In the genomic region with DNA sequence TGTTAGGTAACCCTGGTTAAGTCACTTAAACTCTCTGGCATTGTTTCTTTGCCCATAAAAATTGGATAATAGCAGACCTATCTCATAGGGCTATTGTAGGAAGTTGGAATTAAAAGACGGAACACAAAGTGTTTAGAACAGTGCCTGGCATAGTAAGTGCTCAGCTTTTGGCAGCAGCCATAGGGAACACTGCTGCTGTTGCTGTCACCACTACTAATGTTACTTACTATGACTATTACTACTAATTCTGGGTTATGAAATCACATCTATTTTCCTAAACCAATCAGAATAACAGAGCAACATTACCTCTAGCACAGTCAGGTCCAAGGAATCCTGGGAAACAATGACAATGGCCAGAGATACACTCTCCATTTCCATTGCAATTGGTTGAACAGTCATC, we compare ENCODE assay signal across 35 cellular contexts.
"Had no signal": no experiment of that assay in that cellular context is flagged by ENCODE, and none has a peak within 500 bp of the region (broad histone marks: within the 10 kb centered on the region; RNA-seq: fewer than 3 reads in every experiment).

No MANE protein-coding gene starts in this region.

- H3K4me2 ChIP-seq: KMS-11 had no signal

- H3K27me3 ChIP-seq: MG63 had no signal

- H3K27ac ChIP-seq: KMS-11 had no signal

- H3K36me3 ChIP-seq: MG63 had no signal

- H3K4me3 ChIP-seq: MG63 had no signal

- DNase-seq: Karpas-422, Kasumi-1, MG63, MM.1S, MV-4-11, NCI-H1048, NCI-H1092, NCI-H1092 treated with DMSO at 0.1 percent for 48 hours, NCI-H1105, NCI-H1105 treated with DMSO at 0.1 percent for 48 hours, NCI-H1417, NCI-H1417 treated with DMSO at 0.1 percent for 48 hours, NCI-H1436, NCI-H1436 treated with DMSO at 0.1 percent for 48 hours, NCI-H146, NCI-H1694, NCI-H1694 treated with DMSO at 0.1 percent for 48 hours, NCI-H187, NCI-H187 treated with DMSO at 0.1 percent for 48 hours, NCI-H1930, NCI-H2029, NCI-H2029 treated with DMSO at 0.1 percent for 48 hours, NCI-H2081 treated with DMSO at 0.1 percent for 48 hours, NCI-H2107, NCI-H2171, NCI-H2171 treated with DMSO at 0.1 percent for 48 hours, NCI-H2227 treated with DMSO at 0.1 percent for 48 hours, NCI-H226, NCI-H345, NCI-H446, NCI-H446 treated with DMSO at 0.1 percent for 48 hours, NCI-H510A, NCI-H510A treated with DMSO at 0.1 percent for 48 hours, NCI-H524 had no signal

- H3K9me3 ChIP-seq: MG63 had no signal
